12 cellular contexts compared by ENCODE assay signal in genomic region chr20:32473231-32474008, GRCh38.
DNase-seq lines count a peak whose midpoint lies in the region; ATAC-seq, FAIRE-seq and TF ChIP-seq lines count a peak whose summit lies in the region.
"Had no signal": no experiment of that assay in that cellular context is flagged by ENCODE, and none has a peak within 500 bp of the region (broad histone marks: within the 10 kb centered on the region; RNA-seq: fewer than 3 reads in every experiment).

No MANE protein-coding gene starts in this region.

- no peak for TF ChIP-seq POLR2A in K562 (conservative IDR thresholded peaks at IDR 0.05)

- intact Hi-C loops in CD4-positive, alpha-beta T cell (cut with DNase I, micrococcal nuclease): no loop called here
- intact Hi-C loops in K562 (cut with micrococcal nuclease): no loop called here

- WGBS in K562 (ENCODE audit: insufficient coverage, low coverage, missing lambda C conversion rate): 22% methylated on average over 27 of the region's 29 CpGs

- H3K4me2 ChIP-seq in K562 (ENCODE audit: insufficient read depth, low read length): peak overlapping the region; percentile 83

- no peak for TF ChIP-seq CTCF in CD4-positive, alpha-beta T cell (IDR thresholded peaks at IDR 0.05)
- TF ChIP-seq CTCF in K562 (IDR thresholded peaks at IDR 0.05 in 2 of 3, conservative IDR thresholded peaks at IDR 0.05 in 1 of 3; ENCODE audit: insufficient read depth in 2 of 3, low read depth in 1 of 3, low read length in 3 of 3) (no peak), kidney epithelial cell (IDR thresholded peaks at IDR 0.05; ENCODE audit: insufficient read depth, low read length, poor library complexity, severe bottlenecking) (no peak)

- TF ChIP-seq EP300 in K562 (IDR thresholded peaks at IDR 0.05; ENCODE audit: low read length): no peak

- no peak overlapping the region; the same call in 1 of the 2 replicates for H2AFZ ChIP-seq in K562 (ENCODE audit: low read depth, low read length)

- no peak for TF ChIP-seq RAD21 in K562 (CRISPR knock-in tag; conservative IDR thresholded peaks at IDR 0.05 in 1 of 2, IDR thresholded peaks at IDR 0.05 in 1 of 2)

- no peak for DNase-seq in CD4-positive, alpha-beta T cell
- DNase-seq in K562 (ENCODE audit: extremely low read depth in 1 of 4, low spot score in 3 of 4) (peak; percentile 47 to 82 (median 64)), kidney epithelial cell (ENCODE audit: low read depth) (no peak), ureter (ENCODE audit: low spot score) (no peak), SIG-M5 treated with dmso at 0.1 percent for 504 hours (lab: John Stamatoyannopoulos, UW; ENCODE audit: unreplicated experiment) (no peak), kidney glomerular epithelial cell (lab: John Stamatoyannopoulos, UW) (no peak)
- DNase-seq: activated CD4-positive, CD25-positive, alpha-beta regulatory T cell treated with anti-CD3 and anti-CD28 coated beads, Interleukin-2, amount 50 U/mL, for 72 hours; foreskin fibroblast; NCI-H1436 had no signal

- H3K27ac Mint-ChIP-seq in CD4-positive, alpha-beta T cell: peak overlapping the region; percentile 69

- H3K27ac ChIP-seq in CD4-positive, alpha-beta T cell (ENCODE audit: low read depth, low read length): peak overlapping the region; percentile 36
- H3K27ac ChIP-seq in K562 (ENCODE audit: extremely low read depth, low read depth, low read length) (peak overlapping the region; percentile 83), rectal smooth muscle tissue (ENCODE audit: low read depth, low read length) (peak overlapping the region; percentile 91)

- H3K4me3 Mint-ChIP-seq in CD4-positive, alpha-beta T cell: no peak overlapping the region

- no peaks in the 10 kb centered on the region for H3K27me3 ChIP-seq in CD4-positive, alpha-beta T cell (ENCODE audit: control insufficient read depth, insufficient read depth, low read length)
- H3K27me3 ChIP-seq in K562 (ENCODE audit: control insufficient read depth in 2 of 2, insufficient read depth in 2 of 2, low read length in 2 of 2) (no peaks in the 10 kb centered on the region), kidney epithelial cell (ENCODE audit: control insufficient read depth, insufficient read depth, low read length) (no peaks in the 10 kb centered on the region), rectal smooth muscle tissue (ENCODE audit: control insufficient read depth, insufficient read depth, low read length) (no peaks in the 10 kb centered on the region)

- peak overlapping the region; percentile 71 to 91 for H3K9ac ChIP-seq in K562 (ENCODE audit: insufficient read depth in 1 of 2, low read depth in 2 of 2, low read length in 2 of 2)
- peak overlapping the region; percentile 43 for H3K9ac ChIP-seq in rectal smooth muscle tissue (ENCODE audit: low read length)

- CTCF ChIA-PET in CD4-positive, alpha-beta T cell (lab: Charles Lee): no interaction called here
- CTCF ChIA-PET in K562 (lab: Yijun Ruan, JAX; ENCODE audit: low intra/inter-chr PET ratio): interaction anchor here (0.6 kb wide), 1 partner anchor 11 kb away, joined by 4 read pairs; no protein-coding TSS in a partner anchor

- no peaks in the 10 kb centered on the region for H3K27me3 Mint-ChIP-seq in CD4-positive, alpha-beta T cell

- peaks cover 6% of the 10 kb centered on the region for H4K20me1 ChIP-seq in K562 (replicated peaks; ENCODE audit: control insufficient read depth, insufficient read depth, low read length)

- peaks cover 53% of the 10 kb centered on the region; the same call in 2 of the 3 replicates for H3K36me3 ChIP-seq in K562 (ENCODE audit: control insufficient read depth, insufficient read depth, low read length)
- H3K36me3 ChIP-seq in kidney epithelial cell (ENCODE audit: control insufficient read depth, insufficient read depth, low read length): peaks cover 1% of the 10 kb centered on the region
- H3K36me3 ChIP-seq in rectal smooth muscle tissue (ENCODE audit: control insufficient read depth, insufficient read depth, low read length): peaks cover 5% of the 10 kb centered on the region

- H3K9me3 ChIP-seq in CD4-positive, alpha-beta T cell (ENCODE audit: control insufficient read depth, low read length): no peaks in the 10 kb centered on the region
- H3K9me3 ChIP-seq in K562 (replicated peaks; ENCODE audit: control insufficient read depth, insufficient read depth, low read depth, low read length): no peaks in the 10 kb centered on the region

- no peak for ATAC-seq in CD4-positive, alpha-beta T cell (ENCODE audit: poor library complexity)
- ATAC-seq in K562: no peak
- no peak for ATAC-seq in GM21529 (IDR thresholded peaks at IDR 0.05; ENCODE audit: unreplicated experiment)

- BruUV-seq in K562 (replicated peaks; lab: Mats Ljungman, UMichigan): no TSS peak

- FAIRE-seq in K562 (lab: Jason Lieb, UNC): peak; percentile 52
- FAIRE-seq: GM18507 had no signal

- peaks cover 30% of the 10 kb centered on the region for H3K36me3 Mint-ChIP-seq in CD4-positive, alpha-beta T cell (ENCODE audit: low read depth)

- H3K9me1 ChIP-seq in K562 (ENCODE audit: control insufficient read depth, insufficient read depth, low read length): no peaks in the 10 kb centered on the region

- H3K9me3 Mint-ChIP-seq in CD4-positive, alpha-beta T cell: no peaks in the 10 kb centered on the region

- peaks cover 86% of the 10 kb centered on the region for H3K79me2 ChIP-seq in K562 (ENCODE audit: control insufficient read depth, insufficient read depth, low read length)

- POLR2A ChIA-PET in CD4-positive, alpha-beta T cell (lab: Charles Lee): no interaction called here
- POLR2A ChIA-PET in K562 (lab: Yijun Ruan, JAX): interaction anchor here (0.6 to 1.3 kb wide), 3 partner anchors 12 to 22 kb away, joined by 3 to 4 read pairs (median 3); no protein-coding TSS in a partner anchor

- H3K4me1 Mint-ChIP-seq in CD4-positive, alpha-beta T cell (ENCODE audit: low read depth): peaks cover 29% of the 10 kb centered on the region

- H3K4me3 ChIP-seq in K562 (peak overlapping the region; percentile 43), kidney epithelial cell (ENCODE audit: low read depth, low read length) (peak overlapping the region; percentile 31), rectal smooth muscle tissue (ENCODE audit: low read length) (peak overlapping the region; percentile 68)

- H3K4me1 ChIP-seq in K562 (replicated peaks in 1 of 2; ENCODE audit: control insufficient read depth in 2 of 2, insufficient read depth in 2 of 2, low read length in 2 of 2) (peaks cover 41 to 80% of the 10 kb centered on the region in 2 experiments), rectal smooth muscle tissue (ENCODE audit: control insufficient read depth, insufficient read depth, low read length) (peaks cover 59% of the 10 kb centered on the region)

- in situ Hi-C loops in K562 (cut with MboI): no loop called here

TF ChIP-seq in K562, 482 proteins besides CTCF, POLR2A, EP300 and RAD21 (continues in another document):
- TF ChIP-seq GABPB1 (CRISPR knock-in tag; IDR thresholded peaks at IDR 0.05): 0 out of 2 replicates have a peak, but pooled peaks have one; percentile 29
- TF ChIP-seq ETV1 (tag; conservative IDR thresholded peaks at IDR 0.05; ENCODE audit: low read depth): no peak
- no peak for TF ChIP-seq ZNF143 (CRISPR knock-in tag; IDR thresholded peaks at IDR 0.05)
- no peak for TF ChIP-seq MEF2A (IDR thresholded peaks at IDR 0.05; ENCODE audit: control insufficient read depth, low read depth, low read length)
- TF ChIP-seq ZNF280B (CRISPR knock-in tag; IDR thresholded peaks at IDR 0.05): no peak
- TF ChIP-seq NR2C1 (IDR thresholded peaks at IDR 0.05): peak; percentile 82
- TF ChIP-seq NR2C1 (tag; IDR thresholded peaks at IDR 0.05): peak; percentile 82
- no peak for TF ChIP-seq RBM25 (IDR thresholded peaks at IDR 0.05; ENCODE audit: low read depth, low read length, severe bottlenecking)
- TF ChIP-seq ZKSCAN1 (IDR thresholded peaks at IDR 0.05; ENCODE audit: low read depth, low read length): no peak
- TF ChIP-seq, protein P1, sequence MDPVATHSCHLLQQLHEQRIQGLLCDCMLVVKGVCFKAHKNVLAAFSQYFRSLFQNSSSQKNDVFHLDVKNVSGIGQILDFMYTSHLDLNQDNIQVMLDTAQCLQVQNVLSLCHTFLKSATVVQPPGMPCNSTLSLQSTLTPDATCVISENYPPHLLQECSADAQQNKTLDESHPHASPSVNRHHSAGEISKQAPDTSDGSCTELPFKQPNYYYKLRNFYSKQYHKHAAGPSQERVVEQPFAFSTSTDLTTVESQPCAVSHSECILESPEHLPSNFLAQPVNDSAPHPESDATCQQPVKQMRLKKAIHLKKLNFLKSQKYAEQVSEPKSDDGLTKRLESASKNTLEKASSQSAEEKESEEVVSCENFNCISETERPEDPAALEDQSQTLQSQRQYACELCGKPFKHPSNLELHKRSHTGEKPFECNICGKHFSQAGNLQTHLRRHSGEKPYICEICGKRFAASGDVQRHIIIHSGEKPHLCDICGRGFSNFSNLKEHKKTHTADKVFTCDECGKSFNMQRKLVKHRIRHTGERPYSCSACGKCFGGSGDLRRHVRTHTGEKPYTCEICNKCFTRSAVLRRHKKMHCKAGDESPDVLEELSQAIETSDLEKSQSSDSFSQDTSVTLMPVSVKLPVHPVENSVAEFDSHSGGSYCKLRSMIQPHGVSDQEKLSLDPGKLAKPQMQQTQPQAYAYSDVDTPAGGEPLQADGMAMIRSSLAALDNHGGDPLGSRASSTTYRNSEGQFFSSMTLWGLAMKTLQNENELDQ (CRISPR knock-in tag; IDR thresholded peaks at IDR 0.05; ENCODE audit: borderline replicate concordance): no peak
- peak; percentile 31 for TF ChIP-seq SAP30 (IDR thresholded peaks at IDR 0.05; ENCODE audit: borderline replicate concordance, insufficient read depth, low read depth, low read length, poor library complexity, severe bottlenecking)
- no peak for TF ChIP-seq CHD2 (IDR thresholded peaks at IDR 0.05; ENCODE audit: low read depth, low read length)

Comparison
In these comparisons a context has a peak if more than half of its experiments do, and no peak if none do; other contexts are left out.
1. DNase-seq: peak in K562 (4 of 4); none in CD4-positive, alpha-beta T cell (0 of 10), kidney epithelial cell (single experiment), ureter (single experiment), SIG-M5 treated with dmso at 0.1 percent for 504 hours (single experiment) and kidney glomerular epithelial cell (single experiment).
2. H3K27ac ChIP-seq: peak in every context shown above with its lines; median percentile 91 in rectal smooth muscle tissue; 83 in K562; 36 in CD4-positive, alpha-beta T cell.
3. Peak in every context shown above with its lines, with median percentiles within 50 percentile points of each other: H3K4me3 ChIP-seq.